In the genomic region with DNA sequence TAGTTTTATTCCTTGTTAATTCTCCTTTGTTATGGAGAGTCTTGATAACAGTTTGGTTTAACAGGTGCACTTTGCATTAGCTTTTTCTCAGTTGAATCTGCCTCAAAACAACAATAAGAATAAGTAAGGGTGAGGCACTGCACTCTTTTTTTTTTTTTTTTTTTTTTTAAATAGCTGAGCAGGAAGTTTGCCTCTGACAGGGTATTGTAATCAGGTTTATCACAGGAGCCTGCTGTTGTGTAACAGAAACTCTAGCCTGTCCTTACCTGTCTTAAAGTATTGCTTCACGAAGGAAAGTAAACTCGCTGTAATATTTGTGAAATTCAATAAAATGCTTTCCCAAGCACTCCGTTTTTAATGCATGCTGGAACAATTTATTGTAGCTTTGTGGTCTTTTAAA, we compare ENCODE assay signal across 1 cellular context.
TF ChIP-seq lines count a peak whose summit lies in the region.

No MANE protein-coding gene starts in this region.

TF ChIP-seq in liver, 16 proteins besides CTCF, POLR2A, EP300 and RAD21 (continued from another document):
- TF ChIP-seq, protein P1, sequence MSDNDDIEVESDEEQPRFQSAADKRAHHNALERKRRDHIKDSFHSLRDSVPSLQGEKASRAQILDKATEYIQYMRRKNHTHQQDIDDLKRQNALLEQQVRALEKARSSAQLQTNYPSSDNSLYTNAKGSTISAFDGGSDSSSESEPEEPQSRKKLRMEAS (IDR thresholded peaks at IDR 0.05) = no peak
- TF ChIP-seq TAF1 (conservative IDR thresholded peaks at IDR 0.05) (no peak), FOXA1 (IDR thresholded peaks at IDR 0.05) (no peak), GABPA (IDR thresholded peaks at IDR 0.05 in 1 of 2, conservative IDR thresholded peaks at IDR 0.05 in 1 of 2) (no peak), JUND (IDR thresholded peaks at IDR 0.05) (no peak), HNF4A (conservative IDR thresholded peaks at IDR 0.05) (peak; percentile 30 to 40), NR2F2 (IDR thresholded peaks at IDR 0.05) (no peak), RXRA (IDR thresholded peaks at IDR 0.05) (peak; percentile 20 to 37), YY1 (IDR thresholded peaks at IDR 0.05) (no peak), HNF4G (IDR thresholded peaks at IDR 0.05) (no peak), EGR1 (IDR thresholded peaks at IDR 0.05; ENCODE audit: low read depth in 2 of 2) (peak in 1 of 2 donors; percentile 12), FOXA2 (IDR thresholded peaks at IDR 0.05) (no peak)
- TF ChIP-seq, protein P2, sequence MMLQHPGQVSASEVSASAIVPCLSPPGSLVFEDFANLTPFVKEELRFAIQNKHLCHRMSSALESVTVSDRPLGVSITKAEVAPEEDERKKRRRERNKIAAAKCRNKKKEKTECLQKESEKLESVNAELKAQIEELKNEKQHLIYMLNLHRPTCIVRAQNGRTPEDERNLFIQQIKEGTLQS (IDR thresholded peaks at IDR 0.05) = no peak
- TF ChIP-seq, protein P3, sequence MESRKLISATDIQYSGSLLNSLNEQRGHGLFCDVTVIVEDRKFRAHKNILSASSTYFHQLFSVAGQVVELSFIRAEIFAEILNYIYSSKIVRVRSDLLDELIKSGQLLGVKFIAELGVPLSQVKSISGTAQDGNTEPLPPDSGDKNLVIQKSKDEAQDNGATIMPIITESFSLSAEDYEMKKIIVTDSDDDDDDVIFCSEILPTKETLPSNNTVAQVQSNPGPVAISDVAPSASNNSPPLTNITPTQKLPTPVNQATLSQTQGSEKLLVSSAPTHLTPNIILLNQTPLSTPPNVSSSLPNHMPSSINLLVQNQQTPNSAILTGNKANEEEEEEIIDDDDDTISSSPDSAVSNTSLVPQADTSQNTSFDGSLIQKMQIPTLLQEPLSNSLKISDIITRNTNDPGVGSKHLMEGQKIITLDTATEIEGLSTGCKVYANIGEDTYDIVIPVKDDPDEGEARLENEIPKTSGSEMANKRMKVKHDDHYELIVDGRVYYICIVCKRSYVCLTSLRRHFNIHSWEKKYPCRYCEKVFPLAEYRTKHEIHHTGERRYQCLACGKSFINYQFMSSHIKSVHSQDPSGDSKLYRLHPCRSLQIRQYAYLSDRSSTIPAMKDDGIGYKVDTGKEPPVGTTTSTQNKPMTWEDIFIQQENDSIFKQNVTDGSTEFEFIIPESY (IDR thresholded peaks at IDR 0.05) = no peak
- TF ChIP-seq, protein P4, sequence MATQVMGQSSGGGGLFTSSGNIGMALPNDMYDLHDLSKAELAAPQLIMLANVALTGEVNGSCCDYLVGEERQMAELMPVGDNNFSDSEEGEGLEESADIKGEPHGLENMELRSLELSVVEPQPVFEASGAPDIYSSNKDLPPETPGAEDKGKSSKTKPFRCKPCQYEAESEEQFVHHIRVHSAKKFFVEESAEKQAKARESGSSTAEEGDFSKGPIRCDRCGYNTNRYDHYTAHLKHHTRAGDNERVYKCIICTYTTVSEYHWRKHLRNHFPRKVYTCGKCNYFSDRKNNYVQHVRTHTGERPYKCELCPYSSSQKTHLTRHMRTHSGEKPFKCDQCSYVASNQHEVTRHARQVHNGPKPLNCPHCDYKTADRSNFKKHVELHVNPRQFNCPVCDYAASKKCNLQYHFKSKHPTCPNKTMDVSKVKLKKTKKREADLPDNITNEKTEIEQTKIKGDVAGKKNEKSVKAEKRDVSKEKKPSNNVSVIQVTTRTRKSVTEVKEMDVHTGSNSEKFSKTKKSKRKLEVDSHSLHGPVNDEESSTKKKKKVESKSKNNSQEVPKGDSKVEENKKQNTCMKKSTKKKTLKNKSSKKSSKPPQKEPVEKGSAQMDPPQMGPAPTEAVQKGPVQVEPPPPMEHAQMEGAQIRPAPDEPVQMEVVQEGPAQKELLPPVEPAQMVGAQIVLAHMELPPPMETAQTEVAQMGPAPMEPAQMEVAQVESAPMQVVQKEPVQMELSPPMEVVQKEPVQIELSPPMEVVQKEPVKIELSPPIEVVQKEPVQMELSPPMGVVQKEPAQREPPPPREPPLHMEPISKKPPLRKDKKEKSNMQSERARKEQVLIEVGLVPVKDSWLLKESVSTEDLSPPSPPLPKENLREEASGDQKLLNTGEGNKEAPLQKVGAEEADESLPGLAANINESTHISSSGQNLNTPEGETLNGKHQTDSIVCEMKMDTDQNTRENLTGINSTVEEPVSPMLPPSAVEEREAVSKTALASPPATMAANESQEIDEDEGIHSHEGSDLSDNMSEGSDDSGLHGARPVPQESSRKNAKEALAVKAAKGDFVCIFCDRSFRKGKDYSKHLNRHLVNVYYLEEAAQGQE (IDR thresholded peaks at IDR 0.05) = no peak
